In genomic region chr14:77000340-77001235, GRCh38 we compare ENCODE assay signal across 8 cellular contexts. TPM values are rescaled to one million over a fixed set of nuclear protein-coding genes. Genes with fewer than 3 reads are reported as not detected.
A peak's percentile ranks its signal among the peaks of the same experiment; 100 is the strongest.
DNase-seq lines count a peak whose midpoint lies in the region; ATAC-seq and TF ChIP-seq lines count a peak whose summit lies in the region.

No MANE protein-coding gene starts in this region.

- H3K9me3 Mint-ChIP-seq in CD14-positive monocyte = no peaks in the 10 kb centered on the region
- H3K9me3 Mint-ChIP-seq in naive thymus-derived CD8-positive, alpha-beta T cell = peaks cover 0 to 2% (median 0%) of the 10 kb centered on the region in 9 donors

- H3K4me1 Mint-ChIP-seq in CD14-positive monocyte = peaks cover 27% of the 10 kb centered on the region
- peaks cover 8 to 28% (median 9%) of the 10 kb centered on the region in 4 donors for H3K4me1 Mint-ChIP-seq in naive thymus-derived CD8-positive, alpha-beta T cell

- H3K36me3 Mint-ChIP-seq in CD14-positive monocyte = no peaks in the 10 kb centered on the region
- no peaks in the 10 kb centered on the region for H3K36me3 Mint-ChIP-seq in naive thymus-derived CD8-positive, alpha-beta T cell

- peaks cover 4 to 18% (median 4%) of the 10 kb centered on the region in 3 donors for H3K27me3 Mint-ChIP-seq in CD14-positive monocyte (ENCODE audit: low read depth in 3 of 3)
- peaks cover 0 to 6% (median 0%) of the 10 kb centered on the region in 5 donors for H3K27me3 Mint-ChIP-seq in naive thymus-derived CD8-positive, alpha-beta T cell

- peak overlapping the region in 6 of 7 donors; percentile 63 to 85 (median 75) for H3K27ac Mint-ChIP-seq in CD14-positive monocyte
- peak overlapping the region in 7 of 10 donors; percentile 48 to 83 (median 58) for H3K27ac Mint-ChIP-seq in naive thymus-derived CD8-positive, alpha-beta T cell

- intact Hi-C loops in CD14-positive monocyte (cut with micrococcal nuclease) = no loop called here

- TF ChIP-seq CTCF in CD14-positive monocyte (IDR thresholded peaks at IDR 0.05) = no peak
- TF ChIP-seq CTCF in GM20000 (IDR thresholded peaks at IDR 0.05; ENCODE audit: extremely low read depth, missing control alignments) = no peak

- peak overlapping the region; percentile 75 to 97 for H3K4me3 Mint-ChIP-seq in CD14-positive monocyte
- peak overlapping the region; percentile 40 to 81 (median 66) for H3K4me3 Mint-ChIP-seq in naive thymus-derived CD8-positive, alpha-beta T cell

- POLR2A ChIA-PET in naive thymus-derived CD8-positive, alpha-beta T cell (lab: Charles Lee) = no interaction called here

- ATAC-seq in naive thymus-derived CD8-positive, alpha-beta T cell = peak; percentile 35 to 42

- DNase-seq in CD14-positive monocyte (ENCODE audit: low spot score) = no peak
- DNase-seq in GM20000 (ENCODE audit: low spot score) = peak; percentile 45
- DNase-seq in NCI-H526 (lab: John Stamatoyannopoulos, UW) = peak; percentile 17 to 50
- peak; percentile 45 for DNase-seq in dedifferentiated amniotic fluid mesenchymal stem cell (ENCODE audit: extremely low spot score)
- peak in 1 of 10 donors; percentile 5 for DNase-seq in naive thymus-derived CD8-positive, alpha-beta T cell
- no peak for DNase-seq in globus pallidus (ENCODE audit: low spot score)
- no peak for DNase-seq in activated CD8-positive, alpha-beta memory T cell treated with anti-CD3 and anti-CD28 coated beads, Interleukin-2, amount 50 U/mL, for 4 hours
- DNase-seq in central memory CD4-positive, alpha-beta T cell = no peak

RNA-seq across cellular contexts. Expression of gene IRF2BPL, which starts 27.9 kb away (rescaled TPM):
- polyA plus RNA-seq in CD14-positive monocyte = 1 to 10 TPM; 1.4 to 1.9 TPM
- total RNA-seq in naive thymus-derived CD8-positive, alpha-beta T cell = 10 to 100 TPM; 24.6 to 26.5 TPM
- polyA plus RNA-seq in naive thymus-derived CD8-positive, alpha-beta T cell = 1 to 10 TPM; 1.9 to 3.3 (median 3.2) TPM

Comparison
In these comparisons a context has a peak if more than half of its experiments do, and no peak if none do; other contexts are left out.
1. DNase-seq: peak in GM20000 (single experiment), NCI-H526 (2 of 2) and dedifferentiated amniotic fluid mesenchymal stem cell (single experiment); none in CD14-positive monocyte (single experiment), globus pallidus (single experiment), activated CD8-positive, alpha-beta memory T cell treated with anti-CD3 and anti-CD28 coated beads, Interleukin-2, amount 50 U/mL, for 4 hours (single experiment) and central memory CD4-positive, alpha-beta T cell (single experiment).